22 cellular contexts compared by ENCODE assay signal in genomic region chrX:103531002-103531401, GRCh38. TPM values are rescaled to one million over a fixed set of nuclear protein-coding genes. Genes with fewer than 3 reads are reported as not detected.
DNase-seq lines count a peak whose midpoint lies in the region; ATAC-seq and TF ChIP-seq lines count a peak whose summit lies in the region.
"Had no signal": no experiment of that assay in that cellular context is flagged by ENCODE, and none has a peak within 500 bp of the region (broad histone marks: within the 10 kb centered on the region; RNA-seq: fewer than 3 reads in every experiment).

No MANE protein-coding gene starts in this region.

- no peaks in the 10 kb centered on the region for H3K27me3 Mint-ChIP-seq in activated CD8-positive, alpha-beta T cell treated with anti-CD3 and anti-CD28 coated beads for 36 hours
- H3K27me3 Mint-ChIP-seq in T-helper 17 cell, result no peaks in the 10 kb centered on the region
- H3K27me3 Mint-ChIP-seq: activated CD4-positive, alpha-beta T cell treated with anti-CD3 and anti-CD28 coated beads for 36 hours had no signal

- H3K4me3 Mint-ChIP-seq in activated CD8-positive, alpha-beta T cell treated with anti-CD3 and anti-CD28 coated beads for 36 hours, result no peak overlapping the region
- no peak overlapping the region for H3K4me3 Mint-ChIP-seq in T-helper 17 cell
- H3K4me3 Mint-ChIP-seq: activated CD4-positive, alpha-beta T cell treated with anti-CD3 and anti-CD28 coated beads for 36 hours; CD8-positive, alpha-beta T cell; GM23338 had no signal

- H3K9me3 Mint-ChIP-seq in activated CD8-positive, alpha-beta T cell treated with anti-CD3 and anti-CD28 coated beads for 36 hours, result no peaks in the 10 kb centered on the region
- H3K9me3 Mint-ChIP-seq: CD8-positive, alpha-beta T cell; GM23338 had no signal

- ATAC-seq in GM21526 (IDR thresholded peaks at IDR 0.05; ENCODE audit: low FRiP score, unreplicated experiment), result no peak
- ATAC-seq in activated CD8-positive, alpha-beta T cell treated with anti-CD3 and anti-CD28 coated beads for 36 hours, result no peak
- no peak for ATAC-seq in T-helper 17 cell
- ATAC-seq in GM18502 (IDR thresholded peaks at IDR 0.05; ENCODE audit: poor library complexity, unreplicated experiment), result no peak
- ATAC-seq: activated CD4-positive, alpha-beta T cell treated with anti-CD3 and anti-CD28 coated beads for 36 hours; CD8-positive, alpha-beta T cell; GM23338; left ventricle myocardium superior had no signal

- no peaks in the 10 kb centered on the region for H3K9me3 ChIP-seq in T-helper 17 cell (ENCODE audit: control insufficient read depth, low read length, poor library complexity, severe bottlenecking)
- H3K9me3 ChIP-seq: breast epithelium, esophagus squamous epithelium, ovary, sigmoid colon, thoracic aorta had no signal

- peaks cover 3% of the 10 kb centered on the region for H3K4me1 Mint-ChIP-seq in activated CD8-positive, alpha-beta T cell treated with anti-CD3 and anti-CD28 coated beads for 36 hours (ENCODE audit: low read depth)
- peaks cover 4% of the 10 kb centered on the region for H3K4me1 Mint-ChIP-seq in T-helper 17 cell

- no peak overlapping the region for H3K27ac Mint-ChIP-seq in activated CD8-positive, alpha-beta T cell treated with anti-CD3 and anti-CD28 coated beads for 36 hours
- H3K27ac Mint-ChIP-seq in T-helper 17 cell, result no peak overlapping the region
- H3K27ac Mint-ChIP-seq: activated CD4-positive, alpha-beta T cell treated with anti-CD3 and anti-CD28 coated beads for 36 hours; CD8-positive, alpha-beta T cell; GM23338 had no signal

- CTCF ChIA-PET in activated CD8-positive, alpha-beta T cell treated with anti-CD3 and anti-CD28 coated beads for 36 hours (lab: Charles Lee), result no interaction called here

- TF ChIP-seq CTCF in activated CD8-positive, alpha-beta T cell treated with anti-CD3 and anti-CD28 coated beads for 36 hours (IDR thresholded peaks at IDR 0.05), result no peak

- H3K36me3 Mint-ChIP-seq in activated CD8-positive, alpha-beta T cell treated with anti-CD3 and anti-CD28 coated beads for 36 hours (ENCODE audit: low read depth), result no peaks in the 10 kb centered on the region
- no peaks in the 10 kb centered on the region for H3K36me3 Mint-ChIP-seq in T-helper 17 cell (ENCODE audit: low read depth)
- H3K36me3 Mint-ChIP-seq: CD8-positive, alpha-beta T cell had no signal

- DNase-seq in Daoy (ENCODE audit: low read depth) (peak; percentile 43), RPMI7951 (ENCODE audit: low read depth) (peak; percentile 76), fibroblast of gingiva (ENCODE audit: low read depth) (peak; percentile 68), smooth muscle cell of the brain vasculature (ENCODE audit: low read depth, low spot score) (peak; percentile 49), T-helper 17 cell (no peak)
- no peak for DNase-seq in activated CD8-positive, alpha-beta T cell treated with anti-CD3 and anti-CD28 coated beads for 36 hours
- DNase-seq: activated CD4-positive, alpha-beta T cell treated with anti-CD3 and anti-CD28 coated beads for 36 hours; CD8-positive, alpha-beta T cell; esophagus squamous epithelium; left ventricle myocardium superior; MM.1S; NCI-H1930; NCI-H526; ovary; sigmoid colon; T1000 had no signal

- POLR2A ChIA-PET in activated CD8-positive, alpha-beta T cell treated with anti-CD3 and anti-CD28 coated beads for 36 hours (lab: Charles Lee), result no interaction called here

- intact Hi-C loops in activated CD8-positive, alpha-beta T cell treated with anti-CD3 and anti-CD28 coated beads for 36 hours (cut with micrococcal nuclease), result loop anchor here (5.0 to 10.0 kb wide), 2 partner anchors 154 to 286 kb away; partner anchors contain the start of gene MORF4L2

RNA-seq across cellular contexts. Expression of gene RAB40A, which starts 11.7 kb away (rescaled TPM):
- total RNA-seq in Daoy (2014; rRNA removed; shearing (Covaris generic)), result 0.11 TPM in 1 of 2 replicates, not detected in the other
- total RNA-seq in RPMI7951 (2014; rRNA removed; shearing (Covaris generic)), result not detected in 2 replicates
- under 1 TPM; 0.18 to 0.58 TPM for total RNA-seq in activated CD8-positive, alpha-beta T cell treated with anti-CD3 and anti-CD28 coated beads for 36 hours
- under 1 TPM in 1 of 2 donors, not detected in 1; 0.31 TPM for total RNA-seq in T-helper 17 cell
- total RNA-seq: CD8-positive, alpha-beta T cell; G401; GM23338 had no signal

RNA-seq across cellular contexts. Expression of gene TCEAL4, which starts 54.3 kb away (rescaled TPM):
- total RNA-seq in Daoy (2014; rRNA removed; shearing (Covaris generic)), result 33.3 and 35.2 TPM in 2 replicates
- 32.1 and 38.1 TPM in 2 replicates for total RNA-seq in RPMI7951 (2014; rRNA removed; shearing (Covaris generic))
- total RNA-seq in activated CD8-positive, alpha-beta T cell treated with anti-CD3 and anti-CD28 coated beads for 36 hours, result 10 to 100 TPM; 15.8 to 18.7 TPM
- total RNA-seq in T-helper 17 cell, result 10 to 100 TPM in 1 of 2 donors, 1 to 10 TPM in 1; 6.6 to 11.9 TPM

Comparison
In these comparisons a context has a peak if more than half of its experiments do, and no peak if none do; other contexts are left out.
1. DNase-seq: peak in Daoy (single experiment), RPMI7951 (single experiment), fibroblast of gingiva (single experiment) and smooth muscle cell of the brain vasculature (single experiment); none in activated CD8-positive, alpha-beta T cell treated with anti-CD3 and anti-CD28 coated beads for 36 hours (single experiment) and T-helper 17 cell (0 of 3).